In the genomic region with DNA sequence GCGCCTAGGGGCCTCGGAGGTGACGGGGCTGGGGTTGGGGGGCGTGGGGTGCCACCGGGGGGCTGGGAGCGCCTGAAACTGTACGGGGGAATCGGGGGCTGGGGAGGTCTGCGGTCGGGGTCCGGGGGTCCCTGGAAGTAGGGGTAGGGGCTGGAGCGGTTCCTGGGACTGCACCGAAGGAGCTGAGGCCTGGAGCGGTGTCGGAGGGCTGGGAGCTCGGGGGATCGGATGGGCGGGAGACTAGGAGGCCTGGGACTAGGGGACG, we compare ENCODE assay signal across 8 cellular contexts. TPM values are rescaled to one million over a fixed set of nuclear protein-coding genes. Genes with fewer than 3 reads are reported as not detected.
DNase-seq lines count a peak whose midpoint lies in the region; ATAC-seq and TF ChIP-seq lines count a peak whose summit lies in the region.

No MANE protein-coding gene starts in this region.

- peak; percentile 13 for DNase-seq in stimulated activated CD4-positive, alpha-beta T cell treated with anti-CD3 and anti-CD28 coated beads, Interleukin-12 subunit alpha, Interleukin-12 subunit beta, amount 100 ng/mL, for 4 hours
- no peak for DNase-seq in stimulated activated CD4-positive, alpha-beta T cell treated with anti-CD3 and anti-CD28 coated beads, Interleukin-2, amount 100 ng/mL, for 24 hours
- no peak for DNase-seq in mammary epithelial cell
- DNase-seq in aorta, result peak in 1 of 2 donors; percentile 59
- DNase-seq in NOMO-1 treated with DMSO at 0.1 percent for 48 hours (lab: John Stamatoyannopoulos, UW; ENCODE audit: unreplicated experiment), result no peak

- no CpG with 5 or more reads among the region's 19 CpGs for WGBS in mammary epithelial cell (ENCODE audit: low coverage, missing lambda C conversion rate)
- 1 to 2% methylated on average over 9 to 13 of the region's 19 CpGs for WGBS in mesodermal cell (ENCODE audit: insufficient coverage in 2 of 2), 2 experiments
- 0 to 1% methylated on average over 8 to 19 of the region's 19 CpGs for WGBS in aorta, 2 donors

- peaks cover 14% of the 10 kb centered on the region for H3K36me3 ChIP-seq in mammary epithelial cell (ENCODE audit: insufficient read depth, low read length)
- peaks cover 35% of the 10 kb centered on the region for H3K36me3 ChIP-seq in mesodermal cell (ENCODE audit: control insufficient read depth, insufficient read depth, low read length)
- H3K36me3 ChIP-seq in aorta (ENCODE audit: control insufficient read depth in 1 of 2, insufficient read depth in 2 of 2, low read length in 1 of 2), result peaks cover 0 to 9% of the 10 kb centered on the region in 2 donors

- H3K27ac ChIP-seq in mammary epithelial cell (ENCODE audit: insufficient read depth, low read depth, low read length) (peak overlapping the region; percentile 58), mesodermal cell (ENCODE audit: low read depth, low read length, severe bottlenecking) (peak overlapping the region; percentile 62), aorta (ENCODE audit: low read depth in 1 of 2, low read length in 2 of 2) (no peak overlapping the region)

- H3K79me2 ChIP-seq in mammary epithelial cell (ENCODE audit: insufficient read depth, low read length), result peaks cover 50% of the 10 kb centered on the region

- CTCF ChIA-PET in mammary epithelial cell (lab: Charles Lee; ENCODE audit: low non-redundant PET), result no interaction called here

- BruUV-seq in mammary epithelial cell (replicated peaks; lab: Mats Ljungman, UMichigan), result no TSS peak

- dilution Hi-C loops in mammary epithelial cell (cut with HindIII; ENCODE audit: low sequenced_read_pairs), result no loop called here

- in situ Hi-C loops in mammary epithelial cell (cut with MboI; ENCODE audit: low sequenced_read_pairs in 2 of 2), result no loop called here

- peak overlapping the region; percentile 80 for H3K9ac ChIP-seq in mammary epithelial cell (ENCODE audit: insufficient read depth, low read length)

- peak overlapping the region; percentile 89 to 97 (median 96) for H3K4me3 ChIP-seq in mammary epithelial cell (replicated peaks in 1 of 3; ENCODE audit: insufficient read depth in 1 of 3, low read depth in 2 of 3, low read length in 3 of 3)
- peak overlapping the region; percentile 98 for H3K4me3 ChIP-seq in mesodermal cell (ENCODE audit: extremely low read depth, insufficient read depth, low read length, poor library complexity, severe bottlenecking)
- peak overlapping the region; percentile 89 to 93 for H3K4me3 ChIP-seq in aorta (ENCODE audit: low read length in 2 of 2)

- peak overlapping the region; percentile 91 for H3K4me2 ChIP-seq in mammary epithelial cell (ENCODE audit: insufficient read depth, low read depth, low read length)

- ATAC-seq in aorta (ENCODE audit: low FRiP score) (no peak), GM19463 (IDR thresholded peaks at IDR 0.05; ENCODE audit: unreplicated experiment) (no peak), GM19351 (IDR thresholded peaks at IDR 0.05; ENCODE audit: unreplicated experiment) (no peak)

- no peaks in the 10 kb centered on the region for H3K9me3 ChIP-seq in mammary epithelial cell (replicated peaks; ENCODE audit: insufficient read depth, low read length)
- H3K9me3 ChIP-seq in mesodermal cell (ENCODE audit: control insufficient read depth, low read length), result no peaks in the 10 kb centered on the region
- H3K9me3 ChIP-seq in aorta (ENCODE audit: control insufficient read depth, low read length), result no peaks in the 10 kb centered on the region

- H4K20me1 ChIP-seq in mammary epithelial cell (ENCODE audit: insufficient read depth, low read length), result no peaks in the 10 kb centered on the region

- H3K4me1 ChIP-seq in mammary epithelial cell (ENCODE audit: insufficient read depth, low read length) (peaks cover 3% of the 10 kb centered on the region), mesodermal cell (ENCODE audit: control insufficient read depth, insufficient read depth, low read length, poor library complexity, severe bottlenecking) (peaks cover 3% of the 10 kb centered on the region), aorta (ENCODE audit: control insufficient read depth in 1 of 2, insufficient read depth in 2 of 2, low read length in 2 of 2) (no peaks in the 10 kb centered on the region)

- TF ChIP-seq CTCF in mammary epithelial cell (conservative IDR thresholded peaks at IDR 0.05 in 1 of 2, IDR thresholded peaks at IDR 0.05 in 1 of 2; ENCODE audit: extremely low read depth in 1 of 2, insufficient read depth in 1 of 2, low read depth in 1 of 2, low read length in 2 of 2), result no peak

- peak overlapping the region; percentile 77 for H2AFZ ChIP-seq in mammary epithelial cell (ENCODE audit: low read depth, low read length)

- intact Hi-C loops in mammary epithelial cell (cut with micrococcal nuclease), result loop anchor here (5.0 kb wide), 2 partner anchors 124 to 199 kb away; partner anchors contain the start of gene SLC25A6
- intact Hi-C loops in aorta (cut with DNase I), result loop anchor here (2.0 to 10.0 kb wide), 3 partner anchors 139 to 913 kb away; partner anchors contain the start of genes ASMTL (in 2 of the 2), DHRSX (in 1 of the 2), SLC25A6 (in 1 of the 2) and ZBED1 (in 1 of the 2)

- no peaks in the 10 kb centered on the region for H3K27me3 ChIP-seq in mammary epithelial cell (ENCODE audit: insufficient read depth, low read length)
- no peaks in the 10 kb centered on the region for H3K27me3 ChIP-seq in aorta (ENCODE audit: control insufficient read depth in 1 of 2, insufficient read depth in 2 of 2, low read length in 1 of 2)

RNA-seq across cellular contexts. Expression of gene AKAP17A, which starts 0.4 kb away (rescaled TPM):
- total RNA-seq in mammary epithelial cell (10 to 100 TPM; 23.0 to 34.9 TPM), aorta (10 to 100 TPM; 33.0 to 53.7 TPM)
- polyA plus RNA-seq in mammary epithelial cell (12.7 TPM), aorta (10 to 100 TPM in 1 of 2 donors, 1 to 10 TPM in 1; 8.3 to 50.4 TPM)
- polyA minus RNA-seq in mammary epithelial cell, result 11.1 TPM
- 47.5 TPM for polyA plus RNA-seq in mesodermal cell (2013, experiment 1 of 2)
- polyA plus RNA-seq in mesodermal cell (2013, experiment 2 of 2), result 44.3 TPM

RNA-seq across cellular contexts. Expression of gene ASMT, which starts 23.1 kb away (rescaled TPM):
- total RNA-seq in mammary epithelial cell (not detected), aorta (1 to 10 TPM in 1 of 2 donors, under 1 TPM in 1; 0.69 to 1.3 TPM)
- polyA plus RNA-seq in mammary epithelial cell (not detected), aorta (1 to 10 TPM in 1 of 2 donors, not detected in 1; 6.9 TPM)
- polyA minus RNA-seq in mammary epithelial cell, result not detected
- polyA plus RNA-seq in mesodermal cell (2013, experiment 1 of 2), result not detected
- not detected for polyA plus RNA-seq in mesodermal cell (2013, experiment 2 of 2)

RNA-seq across cellular contexts. Expression of gene P2RY8, which starts 54.8 kb away (rescaled TPM):
- total RNA-seq in mammary epithelial cell, result not detected
- polyA plus RNA-seq in mammary epithelial cell, result not detected
- polyA minus RNA-seq in mammary epithelial cell, result not detected
- polyA plus RNA-seq in mesodermal cell (2013, experiment 1 of 2), result not detected
- polyA plus RNA-seq in mesodermal cell (2013, experiment 2 of 2), result not detected
- 1 to 10 TPM; 5.0 to 5.5 TPM for total RNA-seq in aorta
- 1 to 10 TPM in 1 of 2 donors, under 1 TPM in 1; 0.31 to 1.0 TPM for polyA plus RNA-seq in aorta

Comparison
In these comparisons a context has a peak if more than half of its experiments do, and no peak if none do; other contexts are left out.
1. H3K27ac ChIP-seq: peak in mammary epithelial cell (single experiment) and mesodermal cell (single experiment); none in aorta (0 of 2).
2. RNA of gene P2RY8, which starts 54.8 kb away (total RNA-seq): 5.0 to 5.5 TPM in aorta; not detected in mammary epithelial cell; every median in the first group is over 4 times any median in the second.
3. Peak in every context shown above with its lines, with median percentiles within 50 percentile points of each other: H3K4me3 ChIP-seq.